ENCODE assay signal across 2 cellular contexts in the genomic region with DNA sequence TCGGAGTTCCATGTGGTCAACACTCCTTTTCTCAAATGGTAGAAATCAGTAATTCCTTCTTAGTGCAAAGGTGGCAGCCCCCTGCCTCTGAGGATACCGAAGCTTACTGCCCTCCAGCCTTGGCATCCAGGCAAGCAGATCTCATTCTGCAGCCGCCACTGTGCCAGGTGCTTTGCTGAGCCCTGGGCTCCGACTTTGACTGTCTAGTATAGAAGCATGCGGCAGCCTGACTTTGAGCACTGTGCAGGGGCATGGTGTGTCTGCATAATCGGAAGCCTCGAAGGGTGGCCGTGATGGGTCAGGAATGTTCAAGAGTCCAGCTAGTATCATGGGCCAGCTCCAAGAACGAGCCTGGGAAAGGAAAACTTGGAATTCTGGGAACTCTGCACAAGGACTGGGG.
TF ChIP-seq lines count a peak whose summit lies in the region.

No MANE protein-coding gene starts in this region.

TF ChIP-seq in liver, 16 proteins besides CTCF, POLR2A, EP300 and RAD21:
- TF ChIP-seq EGR1 (IDR thresholded peaks at IDR 0.05; ENCODE audit: low read depth in 2 of 2) (no peak), YY1 (IDR thresholded peaks at IDR 0.05) (no peak), GABPA (IDR thresholded peaks at IDR 0.05 in 1 of 2, conservative IDR thresholded peaks at IDR 0.05 in 1 of 2) (no peak), HNF4A (conservative IDR thresholded peaks at IDR 0.05) (no peak)
- TF ChIP-seq, protein P1, sequence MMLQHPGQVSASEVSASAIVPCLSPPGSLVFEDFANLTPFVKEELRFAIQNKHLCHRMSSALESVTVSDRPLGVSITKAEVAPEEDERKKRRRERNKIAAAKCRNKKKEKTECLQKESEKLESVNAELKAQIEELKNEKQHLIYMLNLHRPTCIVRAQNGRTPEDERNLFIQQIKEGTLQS (IDR thresholded peaks at IDR 0.05) = no peak
- TF ChIP-seq, protein P2, sequence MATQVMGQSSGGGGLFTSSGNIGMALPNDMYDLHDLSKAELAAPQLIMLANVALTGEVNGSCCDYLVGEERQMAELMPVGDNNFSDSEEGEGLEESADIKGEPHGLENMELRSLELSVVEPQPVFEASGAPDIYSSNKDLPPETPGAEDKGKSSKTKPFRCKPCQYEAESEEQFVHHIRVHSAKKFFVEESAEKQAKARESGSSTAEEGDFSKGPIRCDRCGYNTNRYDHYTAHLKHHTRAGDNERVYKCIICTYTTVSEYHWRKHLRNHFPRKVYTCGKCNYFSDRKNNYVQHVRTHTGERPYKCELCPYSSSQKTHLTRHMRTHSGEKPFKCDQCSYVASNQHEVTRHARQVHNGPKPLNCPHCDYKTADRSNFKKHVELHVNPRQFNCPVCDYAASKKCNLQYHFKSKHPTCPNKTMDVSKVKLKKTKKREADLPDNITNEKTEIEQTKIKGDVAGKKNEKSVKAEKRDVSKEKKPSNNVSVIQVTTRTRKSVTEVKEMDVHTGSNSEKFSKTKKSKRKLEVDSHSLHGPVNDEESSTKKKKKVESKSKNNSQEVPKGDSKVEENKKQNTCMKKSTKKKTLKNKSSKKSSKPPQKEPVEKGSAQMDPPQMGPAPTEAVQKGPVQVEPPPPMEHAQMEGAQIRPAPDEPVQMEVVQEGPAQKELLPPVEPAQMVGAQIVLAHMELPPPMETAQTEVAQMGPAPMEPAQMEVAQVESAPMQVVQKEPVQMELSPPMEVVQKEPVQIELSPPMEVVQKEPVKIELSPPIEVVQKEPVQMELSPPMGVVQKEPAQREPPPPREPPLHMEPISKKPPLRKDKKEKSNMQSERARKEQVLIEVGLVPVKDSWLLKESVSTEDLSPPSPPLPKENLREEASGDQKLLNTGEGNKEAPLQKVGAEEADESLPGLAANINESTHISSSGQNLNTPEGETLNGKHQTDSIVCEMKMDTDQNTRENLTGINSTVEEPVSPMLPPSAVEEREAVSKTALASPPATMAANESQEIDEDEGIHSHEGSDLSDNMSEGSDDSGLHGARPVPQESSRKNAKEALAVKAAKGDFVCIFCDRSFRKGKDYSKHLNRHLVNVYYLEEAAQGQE (IDR thresholded peaks at IDR 0.05) = peak; percentile 56

TF ChIP-seq in HepG2, 621 proteins besides CTCF, POLR2A, EP300 and RAD21:
- TF ChIP-seq RFX3 (CRISPR knock-in tag; IDR thresholded peaks at IDR 0.05) (no peak), NCOA5 (CRISPR knock-in tag; IDR thresholded peaks at IDR 0.05) (no peak), HNF4G (IDR thresholded peaks at IDR 0.05; ENCODE audit: borderline replicate concordance, low read depth, low read length) (no peak), HNF4G (CRISPR knock-in tag; IDR thresholded peaks at IDR 0.05; ENCODE audit: borderline replicate concordance, low read depth) (no peak), ZNF24 (IDR thresholded peaks at IDR 0.05) (no peak), SNRNP70 (IDR thresholded peaks at IDR 0.05; ENCODE audit: low read depth, low read length) (no peak), ZKSCAN1 (IDR thresholded peaks at IDR 0.05; ENCODE audit: low read length) (no peak), BRCA1 (CRISPR knock-in tag; IDR thresholded peaks at IDR 0.05) (no peak), RAD51 (IDR thresholded peaks at IDR 0.05; ENCODE audit: borderline replicate concordance) (no peak), ZNF264 (CRISPR knock-in tag; IDR thresholded peaks at IDR 0.05) (no peak), ZNF207 (IDR thresholded peaks at IDR 0.05; ENCODE audit: borderline replicate concordance) (no peak), RFXANK (CRISPR knock-in tag; IDR thresholded peaks at IDR 0.05) (no peak)
- TF ChIP-seq, protein P3, sequence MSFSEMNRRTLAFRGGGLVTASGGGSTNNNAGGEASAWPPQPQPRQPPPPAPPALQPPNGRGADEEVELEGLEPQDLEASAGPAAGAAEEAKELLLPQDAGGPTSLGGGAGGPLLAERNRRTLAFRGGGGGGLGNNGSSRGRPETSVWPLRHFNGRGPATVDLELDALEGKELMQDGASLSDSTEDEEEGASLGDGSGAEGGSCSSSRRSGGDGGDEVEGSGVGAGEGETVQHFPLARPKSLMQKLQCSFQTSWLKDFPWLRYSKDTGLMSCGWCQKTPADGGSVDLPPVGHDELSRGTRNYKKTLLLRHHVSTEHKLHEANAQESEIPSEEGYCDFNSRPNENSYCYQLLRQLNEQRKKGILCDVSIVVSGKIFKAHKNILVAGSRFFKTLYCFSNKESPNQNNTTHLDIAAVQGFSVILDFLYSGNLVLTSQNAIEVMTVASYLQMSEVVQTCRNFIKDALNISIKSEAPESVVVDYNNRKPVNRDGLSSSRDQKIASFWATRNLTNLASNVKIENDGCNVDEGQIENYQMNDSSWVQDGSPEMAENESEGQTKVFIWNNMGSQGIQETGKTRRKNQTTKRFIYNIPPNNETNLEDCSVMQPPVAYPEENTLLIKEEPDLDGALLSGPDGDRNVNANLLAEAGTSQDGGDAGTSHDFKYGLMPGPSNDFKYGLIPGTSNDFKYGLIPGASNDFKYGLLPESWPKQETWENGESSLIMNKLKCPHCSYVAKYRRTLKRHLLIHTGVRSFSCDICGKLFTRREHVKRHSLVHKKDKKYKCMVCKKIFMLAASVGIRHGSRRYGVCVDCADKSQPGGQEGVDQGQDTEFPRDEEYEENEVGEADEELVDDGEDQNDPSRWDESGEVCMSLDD (CRISPR knock-in tag; IDR thresholded peaks at IDR 0.05; ENCODE audit: borderline replicate concordance) = no peak
- TF ChIP-seq, protein P4, sequence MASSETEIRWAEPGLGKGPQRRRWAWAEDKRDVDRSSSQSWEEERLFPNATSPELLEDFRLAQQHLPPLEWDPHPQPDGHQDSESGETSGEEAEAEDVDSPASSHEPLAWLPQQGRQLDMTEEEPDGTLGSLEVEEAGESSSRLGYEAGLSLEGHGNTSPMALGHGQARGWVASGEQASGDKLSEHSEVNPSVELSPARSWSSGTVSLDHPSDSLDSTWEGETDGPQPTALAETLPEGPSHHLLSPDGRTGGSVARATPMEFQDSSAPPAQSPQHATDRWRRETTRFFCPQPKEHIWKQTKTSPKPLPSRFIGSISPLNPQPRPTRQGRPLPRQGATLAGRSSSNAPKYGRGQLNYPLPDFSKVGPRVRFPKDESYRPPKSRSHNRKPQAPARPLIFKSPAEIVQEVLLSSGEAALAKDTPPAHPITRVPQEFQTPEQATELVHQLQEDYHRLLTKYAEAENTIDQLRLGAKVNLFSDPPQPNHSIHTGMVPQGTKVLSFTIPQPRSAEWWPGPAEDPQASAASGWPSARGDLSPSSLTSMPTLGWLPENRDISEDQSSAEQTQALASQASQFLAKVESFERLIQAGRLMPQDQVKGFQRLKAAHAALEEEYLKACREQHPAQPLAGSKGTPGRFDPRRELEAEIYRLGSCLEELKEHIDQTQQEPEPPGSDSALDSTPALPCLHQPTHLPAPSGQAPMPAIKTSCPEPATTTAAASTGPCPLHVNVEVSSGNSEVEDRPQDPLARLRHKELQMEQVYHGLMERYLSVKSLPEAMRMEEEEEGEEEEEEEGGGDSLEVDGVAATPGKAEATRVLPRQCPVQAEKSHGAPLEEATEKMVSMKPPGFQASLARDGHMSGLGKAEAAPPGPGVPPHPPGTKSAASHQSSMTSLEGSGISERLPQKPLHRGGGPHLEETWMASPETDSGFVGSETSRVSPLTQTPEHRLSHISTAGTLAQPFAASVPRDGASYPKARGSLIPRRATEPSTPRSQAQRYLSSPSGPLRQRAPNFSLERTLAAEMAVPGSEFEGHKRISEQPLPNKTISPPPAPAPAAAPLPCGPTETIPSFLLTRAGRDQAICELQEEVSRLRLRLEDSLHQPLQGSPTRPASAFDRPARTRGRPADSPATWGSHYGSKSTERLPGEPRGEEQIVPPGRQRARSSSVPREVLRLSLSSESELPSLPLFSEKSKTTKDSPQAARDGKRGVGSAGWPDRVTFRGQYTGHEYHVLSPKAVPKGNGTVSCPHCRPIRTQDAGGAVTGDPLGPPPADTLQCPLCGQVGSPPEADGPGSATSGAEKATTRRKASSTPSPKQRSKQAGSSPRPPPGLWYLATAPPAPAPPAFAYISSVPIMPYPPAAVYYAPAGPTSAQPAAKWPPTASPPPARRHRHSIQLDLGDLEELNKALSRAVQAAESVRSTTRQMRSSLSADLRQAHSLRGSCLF (CRISPR knock-in tag; IDR thresholded peaks at IDR 0.05; ENCODE audit: borderline replicate concordance) = no peak
- TF ChIP-seq, protein P5, sequence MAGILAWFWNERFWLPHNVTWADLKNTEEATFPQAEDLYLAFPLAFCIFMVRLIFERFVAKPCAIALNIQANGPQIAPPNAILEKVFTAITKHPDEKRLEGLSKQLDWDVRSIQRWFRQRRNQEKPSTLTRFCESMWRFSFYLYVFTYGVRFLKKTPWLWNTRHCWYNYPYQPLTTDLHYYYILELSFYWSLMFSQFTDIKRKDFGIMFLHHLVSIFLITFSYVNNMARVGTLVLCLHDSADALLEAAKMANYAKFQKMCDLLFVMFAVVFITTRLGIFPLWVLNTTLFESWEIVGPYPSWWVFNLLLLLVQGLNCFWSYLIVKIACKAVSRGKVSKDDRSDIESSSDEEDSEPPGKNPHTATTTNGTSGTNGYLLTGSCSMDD (CRISPR knock-in tag; IDR thresholded peaks at IDR 0.05) = no peak
TF ChIP-seq in HepG2: peak in this region for 0.
